1 cellular context compared by ENCODE assay signal in the genomic region with DNA sequence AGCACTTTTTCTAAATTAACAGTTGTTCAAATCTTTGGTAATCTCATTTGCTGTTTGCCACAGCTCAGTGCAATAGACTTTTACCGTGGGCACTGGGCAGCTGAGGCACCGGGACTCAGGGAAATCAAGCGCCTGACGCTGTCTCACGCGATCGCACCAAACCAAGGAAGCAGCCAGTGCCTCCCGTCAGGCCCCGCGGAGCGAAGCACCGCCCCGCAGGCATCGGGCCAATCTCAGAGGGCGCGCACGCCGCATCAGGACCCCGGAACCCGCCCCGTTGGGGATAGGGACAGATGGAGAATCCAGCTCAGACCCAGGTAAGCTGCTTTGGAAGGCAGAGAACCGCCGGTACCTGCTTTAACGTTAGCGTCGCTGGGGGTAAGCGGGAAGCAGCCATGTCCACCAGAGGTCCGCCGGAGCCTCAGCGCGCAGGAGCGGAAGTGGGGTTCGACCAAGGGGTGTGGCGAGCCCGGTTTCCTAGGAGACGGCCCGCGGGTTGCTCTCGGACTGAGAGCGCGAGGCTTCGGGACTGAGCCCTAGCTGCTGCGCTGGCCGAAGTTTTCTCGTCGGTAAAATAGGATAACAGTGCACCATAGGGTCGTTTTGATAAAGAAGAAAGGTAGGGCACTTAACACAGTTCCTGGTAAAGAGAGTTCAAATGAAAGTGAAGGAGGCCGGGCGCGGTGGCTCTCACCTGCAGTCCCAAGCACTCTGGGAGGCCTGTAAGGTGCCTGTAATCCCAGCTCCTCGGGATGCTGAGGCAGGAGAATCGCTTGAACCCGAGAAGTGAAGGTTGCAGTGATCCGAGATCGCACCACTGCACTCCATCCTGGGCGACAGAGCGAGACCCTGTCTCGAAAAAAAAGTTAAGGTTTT.
A peak's percentile ranks its signal among the peaks of the same experiment; 100 is the strongest.
TF ChIP-seq lines count a peak whose summit lies in the region.

A gene with protein sequence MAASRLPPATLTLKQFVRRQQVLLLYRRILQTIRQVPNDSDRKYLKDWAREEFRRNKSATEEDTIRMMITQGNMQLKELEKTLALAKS (minus strand): TSS at position 428 of the 876 bp plus-strand sequence. CDS start 31 bp downstream, at position 397.

TF ChIP-seq in K562, 482 proteins besides CTCF, POLR2A, EP300 and RAD21 (continued from another document):
- TF ChIP-seq, protein P1, sequence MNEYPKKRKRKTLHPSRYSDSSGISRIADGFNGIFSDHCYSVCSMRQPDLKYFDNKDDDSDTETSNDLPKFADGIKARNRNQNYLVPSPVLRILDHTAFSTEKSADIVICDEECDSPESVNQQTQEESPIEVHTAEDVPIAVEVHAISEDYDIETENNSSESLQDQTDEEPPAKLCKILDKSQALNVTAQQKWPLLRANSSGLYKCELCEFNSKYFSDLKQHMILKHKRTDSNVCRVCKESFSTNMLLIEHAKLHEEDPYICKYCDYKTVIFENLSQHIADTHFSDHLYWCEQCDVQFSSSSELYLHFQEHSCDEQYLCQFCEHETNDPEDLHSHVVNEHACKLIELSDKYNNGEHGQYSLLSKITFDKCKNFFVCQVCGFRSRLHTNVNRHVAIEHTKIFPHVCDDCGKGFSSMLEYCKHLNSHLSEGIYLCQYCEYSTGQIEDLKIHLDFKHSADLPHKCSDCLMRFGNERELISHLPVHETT (CRISPR knock-in tag; conservative IDR thresholded peaks at IDR 0.05 in 1 of 2, IDR thresholded peaks at IDR 0.05 in 1 of 2) = peak in 1 of 2 experiments; percentile 44; a peak in 2 of 4 replicates
- TF ChIP-seq RBM34 (IDR thresholded peaks at IDR 0.05; ENCODE audit: borderline replicate concordance, insufficient read depth, low read length) = no peak
- peak; percentile 84 for TF ChIP-seq BHLHE40 (IDR thresholded peaks at IDR 0.05; ENCODE audit: low read length)
- no peak; the same call in 1 of the 2 replicates for TF ChIP-seq KAT7 (CRISPR knock-in tag; IDR thresholded peaks at IDR 0.05; ENCODE audit: borderline replicate concordance)
- TF ChIP-seq TEAD1 (CRISPR knock-in tag; IDR thresholded peaks at IDR 0.05) = 0 out of 4 replicates have a peak, but pooled peaks of 1 of the 2 experiments have one; percentile 29
- TF ChIP-seq NFRKB (IDR thresholded peaks at IDR 0.05; ENCODE audit: low read depth) = no peak
- TF ChIP-seq ZNF780A (CRISPR knock-in tag; IDR thresholded peaks at IDR 0.05) = no peak
- no peak for TF ChIP-seq EHMT2 (IDR thresholded peaks at IDR 0.05)
- peak; percentile 98 for TF ChIP-seq RBBP5 (IDR thresholded peaks at IDR 0.05; ENCODE audit: borderline replicate concordance, insufficient read depth, low read length, poor library complexity, severe bottlenecking)
- TF ChIP-seq ZNF311 (CRISPR knock-in tag; IDR thresholded peaks at IDR 0.05) = no peak
- TF ChIP-seq KLF13 (tag; IDR thresholded peaks at IDR 0.05; ENCODE audit: borderline replicate concordance, low read depth) = no peak
- TF ChIP-seq CXXC5 (CRISPR knock-in tag; IDR thresholded peaks at IDR 0.05) = peak; percentile 75
- TF ChIP-seq TCF7 (IDR thresholded peaks at IDR 0.05; ENCODE audit: borderline replicate concordance) = no peak
- TF ChIP-seq, protein P2, sequence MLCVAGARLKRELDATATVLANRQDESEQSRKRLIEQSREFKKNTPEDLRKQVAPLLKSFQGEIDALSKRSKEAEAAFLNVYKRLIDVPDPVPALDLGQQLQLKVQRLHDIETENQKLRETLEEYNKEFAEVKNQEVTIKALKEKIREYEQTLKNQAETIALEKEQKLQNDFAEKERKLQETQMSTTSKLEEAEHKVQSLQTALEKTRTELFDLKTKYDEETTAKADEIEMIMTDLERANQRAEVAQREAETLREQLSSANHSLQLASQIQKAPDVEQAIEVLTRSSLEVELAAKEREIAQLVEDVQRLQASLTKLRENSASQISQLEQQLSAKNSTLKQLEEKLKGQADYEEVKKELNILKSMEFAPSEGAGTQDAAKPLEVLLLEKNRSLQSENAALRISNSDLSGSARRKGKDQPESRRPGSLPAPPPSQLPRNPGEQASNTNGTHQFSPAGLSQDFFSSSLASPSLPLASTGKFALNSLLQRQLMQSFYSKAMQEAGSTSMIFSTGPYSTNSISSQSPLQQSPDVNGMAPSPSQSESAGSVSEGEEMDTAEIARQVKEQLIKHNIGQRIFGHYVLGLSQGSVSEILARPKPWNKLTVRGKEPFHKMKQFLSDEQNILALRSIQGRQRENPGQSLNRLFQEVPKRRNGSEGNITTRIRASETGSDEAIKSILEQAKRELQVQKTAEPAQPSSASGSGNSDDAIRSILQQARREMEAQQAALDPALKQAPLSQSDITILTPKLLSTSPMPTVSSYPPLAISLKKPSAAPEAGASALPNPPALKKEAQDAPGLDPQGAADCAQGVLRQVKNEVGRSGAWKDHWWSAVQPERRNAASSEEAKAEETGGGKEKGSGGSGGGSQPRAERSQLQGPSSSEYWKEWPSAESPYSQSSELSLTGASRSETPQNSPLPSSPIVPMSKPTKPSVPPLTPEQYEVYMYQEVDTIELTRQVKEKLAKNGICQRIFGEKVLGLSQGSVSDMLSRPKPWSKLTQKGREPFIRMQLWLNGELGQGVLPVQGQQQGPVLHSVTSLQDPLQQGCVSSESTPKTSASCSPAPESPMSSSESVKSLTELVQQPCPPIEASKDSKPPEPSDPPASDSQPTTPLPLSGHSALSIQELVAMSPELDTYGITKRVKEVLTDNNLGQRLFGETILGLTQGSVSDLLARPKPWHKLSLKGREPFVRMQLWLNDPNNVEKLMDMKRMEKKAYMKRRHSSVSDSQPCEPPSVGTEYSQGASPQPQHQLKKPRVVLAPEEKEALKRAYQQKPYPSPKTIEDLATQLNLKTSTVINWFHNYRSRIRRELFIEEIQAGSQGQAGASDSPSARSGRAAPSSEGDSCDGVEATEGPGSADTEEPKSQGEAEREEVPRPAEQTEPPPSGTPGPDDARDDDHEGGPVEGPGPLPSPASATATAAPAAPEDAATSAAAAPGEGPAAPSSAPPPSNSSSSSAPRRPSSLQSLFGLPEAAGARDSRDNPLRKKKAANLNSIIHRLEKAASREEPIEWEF (CRISPR knock-in tag; IDR thresholded peaks at IDR 0.05) = no peak
- no peak for TF ChIP-seq RBM22 (IDR thresholded peaks at IDR 0.05; ENCODE audit: low read depth, low read length, poor library complexity, severe bottlenecking)
- TF ChIP-seq, protein P3, sequence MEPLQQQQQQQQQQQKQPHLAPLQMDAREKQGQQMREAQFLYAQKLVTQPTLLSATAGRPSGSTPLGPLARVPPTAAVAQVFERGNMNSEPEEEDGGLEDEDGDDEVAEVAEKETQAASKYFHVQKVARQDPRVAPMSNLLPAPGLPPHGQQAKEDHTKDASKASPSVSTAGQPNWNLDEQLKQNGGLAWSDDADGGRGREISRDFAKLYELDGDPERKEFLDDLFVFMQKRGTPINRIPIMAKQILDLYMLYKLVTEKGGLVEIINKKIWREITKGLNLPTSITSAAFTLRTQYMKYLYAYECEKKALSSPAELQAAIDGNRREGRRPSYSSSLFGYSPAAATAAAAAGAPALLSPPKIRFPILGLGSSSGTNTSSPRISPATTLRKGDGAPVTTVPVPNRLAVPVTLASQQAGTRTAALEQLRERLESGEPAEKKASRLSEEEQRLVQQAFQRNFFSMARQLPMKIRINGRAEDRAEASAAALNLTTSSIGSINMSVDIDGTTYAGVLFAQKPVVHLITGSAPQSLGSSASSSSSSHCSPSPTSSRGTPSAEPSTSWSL (CRISPR knock-in tag; IDR thresholded peaks at IDR 0.05; ENCODE audit: borderline replicate concordance) = no peak
- peak; percentile 75; the same call in 1 of the 2 replicates for TF ChIP-seq ELF2 (CRISPR knock-in tag; IDR thresholded peaks at IDR 0.05)
- no peak for TF ChIP-seq PRPF4 (IDR thresholded peaks at IDR 0.05; ENCODE audit: insufficient read depth, low read depth, low read length, poor library complexity, severe bottlenecking)
- no peak for TF ChIP-seq FIP1L1 (IDR thresholded peaks at IDR 0.05; ENCODE audit: low read depth, low read length, poor library complexity, severe bottlenecking)
- peak; percentile 61 for TF ChIP-seq TAF9B (IDR thresholded peaks at IDR 0.05; ENCODE audit: partially characterized antibody)
- no peak for TF ChIP-seq RHOXF2B (CRISPR knock-in tag; conservative IDR thresholded peaks at IDR 0.05)
- TF ChIP-seq ESRRB (CRISPR knock-in tag; IDR thresholded peaks at IDR 0.05; ENCODE audit: borderline replicate concordance) = no peak
- peak; percentile 47; the same call in 1 of the 2 replicates for TF ChIP-seq ZNF175 (CRISPR knock-in tag; IDR thresholded peaks at IDR 0.05; ENCODE audit: low read depth)
